Comparison of ENCODE assay signal across 8 cellular contexts in genomic region chr5:138352722-138353549, GRCh38. TPM values are rescaled to one million over a fixed set of nuclear protein-coding genes. Genes with fewer than 3 reads are reported as not detected.
A peak's percentile ranks its signal among the peaks of the same experiment; 100 is the strongest.
DNase-seq lines count a peak whose midpoint lies in the region; ATAC-seq and TF ChIP-seq lines count a peak whose summit lies in the region.

No MANE protein-coding gene starts in this region.

- H3K9me3 ChIP-seq in IMR-90 (ENCODE audit: control insufficient read depth, insufficient read depth, low read length) (peaks cover 4% of the 10 kb centered on the region), iPS-15b (ENCODE audit: control insufficient read depth, insufficient read depth, low read length) (peaks cover 3% of the 10 kb centered on the region), skeletal muscle tissue (ENCODE audit: control insufficient read depth in 3 of 3, low read length in 3 of 3) (peaks cover 0 to 3% (median 0%) of the 10 kb centered on the region in 3 donors)

- peak overlapping the region; percentile 73 for H3K4me3 ChIP-seq in IMR-90 (ENCODE audit: insufficient read depth, low read depth, low read length)
- H3K4me3 ChIP-seq in iPS-15b (ENCODE audit: low read depth, low read length) = peak overlapping the region; percentile 95
- H3K4me3 ChIP-seq in skeletal muscle tissue (ENCODE audit: low read length in 3 of 3) = peak overlapping the region; percentile 85 to 92 (median 85)

- TF ChIP-seq RAD21 in IMR-90 (IDR thresholded peaks at IDR 0.05; ENCODE audit: low read length) = no peak

- H3K18ac ChIP-seq in IMR-90 (ENCODE audit: low read depth, low read length) = peak overlapping the region; percentile 3; the same call in 1 of the 2 replicates

- peak overlapping the region; percentile 46 for H4K5ac ChIP-seq in IMR-90 (ENCODE audit: low read depth, low read length)

- peak overlapping the region; percentile 90 for H3K23ac ChIP-seq in IMR-90 (ENCODE audit: low read depth, low read length)

- no TSS peak for BruUV-seq in IMR-90 (replicated peaks; lab: Mats Ljungman, UMichigan)

- H2BK15ac ChIP-seq in IMR-90 (ENCODE audit: low read depth, low read length) = no peak overlapping the region

- dilution Hi-C loops in IMR-90 (cut with HindIII; ENCODE audit: low sequenced_read_pairs, unreplicated experiment) = no loop called here

- CTCF ChIA-PET in IMR-90 (lab: Yijun Ruan, JAX) = interaction anchor here (0.8 to 2.8 kb wide), 12 partner anchors 11 to 1009 kb away, joined by 3 to 24 read pairs (median 5); partner anchors contain the start of gene CDC25C

- H3K14ac ChIP-seq in IMR-90 (replicated peaks; ENCODE audit: low read depth, low read length) = peak overlapping the region; percentile 53

- H3K4me1 ChIP-seq in IMR-90 (ENCODE audit: control insufficient read depth, insufficient read depth, low read length) = peaks cover 2% of the 10 kb centered on the region; the same call in 1 of the 2 replicates
- H3K4me1 ChIP-seq in iPS-15b (ENCODE audit: control insufficient read depth, insufficient read depth, low read length) = peaks cover 4% of the 10 kb centered on the region
- peaks cover 17 to 52% (median 39%) of the 10 kb centered on the region in 3 donors for H3K4me1 ChIP-seq in skeletal muscle tissue (ENCODE audit: control insufficient read depth in 3 of 3, insufficient read depth in 3 of 3, low read length in 3 of 3)

- POLR2A ChIA-PET in IMR-90 (lab: Charles Lee; ENCODE audit: unreplicated experiment) = interaction anchor here (1.0 kb wide), 1 partner anchor 15 kb away, joined by 5 read pairs; the partner anchor contains the start of gene FAM53C

- H2AK5ac ChIP-seq in IMR-90 (ENCODE audit: low read depth, low read length) = no peak overlapping the region; the same call in 1 of the 2 replicates

- H3K9ac ChIP-seq in IMR-90 (ENCODE audit: low read depth, low read length) = peak overlapping the region; percentile 76
- H3K9ac ChIP-seq in iPS-15b (ENCODE audit: low read depth, low read length) = peak overlapping the region; percentile 91
- peak overlapping the region; percentile 88 to 96 (median 93) for H3K9ac ChIP-seq in skeletal muscle tissue (ENCODE audit: low read depth in 1 of 3, low read length in 3 of 3)

- TF ChIP-seq POLR2A in IMR-90 (IDR thresholded peaks at IDR 0.05; ENCODE audit: low read depth, low read length) = peak; percentile 31

- peak overlapping the region in 1 of 2 experiments; percentile 61; a peak in 1 of 4 replicates for H4K8ac ChIP-seq in IMR-90 (ENCODE audit: low read depth in 2 of 2, low read length in 2 of 2)

- TF ChIP-seq CTCF in IMR-90 (conservative IDR thresholded peaks at IDR 0.05; ENCODE audit: low read depth, low read length) = peak; percentile 28; the same call in 1 of the 2 replicates

- peak overlapping the region; percentile 78 for H3K27ac ChIP-seq in IMR-90 (ENCODE audit: insufficient read depth, low read length)
- peak overlapping the region; percentile 89 for H3K27ac ChIP-seq in skeletal muscle tissue (ENCODE audit: low read depth, low read length)

- ATAC-seq in GM21515 (IDR thresholded peaks at IDR 0.05; ENCODE audit: unreplicated experiment) = peak; percentile 40
- ATAC-seq in IMR-90 (ENCODE audit: low read depth) = peak; percentile 53

- H3K4me2 ChIP-seq in IMR-90 (ENCODE audit: low read depth, low read length) = peak overlapping the region; percentile 89

- peak overlapping the region; percentile 82 for H2AFZ ChIP-seq in IMR-90 (replicated peaks; ENCODE audit: low read length, poor library complexity)

- H3K27me3 ChIP-seq in IMR-90 (ENCODE audit: control insufficient read depth, insufficient read depth, low read length) = no peaks in the 10 kb centered on the region
- no peaks in the 10 kb centered on the region for H3K27me3 ChIP-seq in iPS-15b (ENCODE audit: control insufficient read depth, insufficient read depth, low read length)
- H3K27me3 ChIP-seq in skeletal muscle tissue (ENCODE audit: control insufficient read depth in 3 of 3, insufficient read depth in 3 of 3, low read length in 3 of 3) = no peaks in the 10 kb centered on the region

- peak overlapping the region; percentile 86 for H2BK5ac ChIP-seq in IMR-90 (ENCODE audit: low read depth, low read length, poor library complexity, severe bottlenecking)

- DNase-seq in EH (ENCODE audit: low read depth) (peak; percentile 73), IMR-90 (peak; percentile 47), T-helper 9 cell (peak; percentile 77), astrocyte of the hippocampus (ENCODE audit: low read depth, low spot score) (peak; percentile 75), SHP77 treated with DMSO at 0.1 percent for 48 hours (lab: John Stamatoyannopoulos, UW) (no peak)

- H3K79me1 ChIP-seq in IMR-90 (ENCODE audit: low read depth in 1 of 2, low read length in 2 of 2) = peaks cover 6 to 33% of the 10 kb centered on the region in 2 experiments; a peak in 3 of 4 replicates

- H2BK20ac ChIP-seq in IMR-90 (ENCODE audit: low read depth, low read length) = no peak overlapping the region

- peaks cover 33% of the 10 kb centered on the region for H4K20me1 ChIP-seq in IMR-90 (ENCODE audit: insufficient read depth, low read length)

- peak overlapping the region; percentile 32; the same call in 1 of the 2 replicates for H2BK120ac ChIP-seq in IMR-90 (ENCODE audit: low read depth, low read length)

- intact Hi-C loops in IMR-90 (cut with micrococcal nuclease) = no loop called here

- peaks cover 5% of the 10 kb centered on the region; the same call in 1 of the 2 replicates for H3K9me1 ChIP-seq in IMR-90 (ENCODE audit: insufficient read depth, low read length)

- H4K91ac ChIP-seq in IMR-90 (ENCODE audit: insufficient read depth, low read depth, low read length) = peak overlapping the region; percentile 21; the same call in 1 of the 2 replicates

- WGBS in IMR-90 (ENCODE audit: extremely low coverage in 2 of 2, insufficient read length in 1 of 2), 2 experiments = 0% methylated on average over 39 of the region's 88 CpGs; no CpG with 5 or more reads in 1 of the 2 experiments

- H3K36me3 ChIP-seq in IMR-90 (ENCODE audit: control insufficient read depth, insufficient read depth, low read length) = peaks cover 14% of the 10 kb centered on the region
- H3K36me3 ChIP-seq in iPS-15b (ENCODE audit: control insufficient read depth, insufficient read depth, low read length) = peaks cover 2% of the 10 kb centered on the region
- peaks cover 7 to 11% (median 9%) of the 10 kb centered on the region in 3 donors for H3K36me3 ChIP-seq in skeletal muscle tissue (ENCODE audit: control insufficient read depth in 3 of 3, insufficient read depth in 3 of 3, low read length in 3 of 3)

- in situ Hi-C loops in IMR-90 (cut with MboI; ENCODE audit: low sequenced_read_pairs) = no loop called here

- peak overlapping the region; percentile 93 for H2AK9ac ChIP-seq in IMR-90 (replicated peaks; ENCODE audit: low read depth, low read length, poor library complexity)

- peak overlapping the region; percentile 55 for H3K4ac ChIP-seq in IMR-90 (ENCODE audit: low read depth, low read length)

- peak overlapping the region; percentile 67 for H3K56ac ChIP-seq in IMR-90 (ENCODE audit: extremely low read depth, insufficient read depth, low read length)

TF ChIP-seq in IMR-90, 13 proteins besides CTCF, POLR2A, EP300 and RAD21:
- TF ChIP-seq CHD1 (IDR thresholded peaks at IDR 0.05; ENCODE audit: low read depth, low read length) (no peak), NFE2L2 (IDR thresholded peaks at IDR 0.05; ENCODE audit: low read depth, low read length) (no peak)
- TF ChIP-seq, protein P1, sequence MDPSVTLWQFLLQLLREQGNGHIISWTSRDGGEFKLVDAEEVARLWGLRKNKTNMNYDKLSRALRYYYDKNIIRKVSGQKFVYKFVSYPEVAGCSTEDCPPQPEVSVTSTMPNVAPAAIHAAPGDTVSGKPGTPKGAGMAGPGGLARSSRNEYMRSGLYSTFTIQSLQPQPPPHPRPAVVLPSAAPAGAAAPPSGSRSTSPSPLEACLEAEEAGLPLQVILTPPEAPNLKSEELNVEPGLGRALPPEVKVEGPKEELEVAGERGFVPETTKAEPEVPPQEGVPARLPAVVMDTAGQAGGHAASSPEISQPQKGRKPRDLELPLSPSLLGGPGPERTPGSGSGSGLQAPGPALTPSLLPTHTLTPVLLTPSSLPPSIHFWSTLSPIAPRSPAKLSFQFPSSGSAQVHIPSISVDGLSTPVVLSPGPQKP (IDR thresholded peaks at IDR 0.05; ENCODE audit: borderline replicate concordance, low read depth, low read length) = no peak

RNA-seq across cellular contexts. Expression of gene KDM3B, which starts 0.5 kb away (rescaled TPM):
- total RNA-seq in IMR-90 (2012; rRNA removed) = 35.8 and 36.7 TPM in 2 replicates
- 17.1 and 19.4 TPM in 2 replicates for polyA plus RNA-seq in IMR-90 (2012; rRNA removed)
- 5.8 and 7.3 TPM in 2 replicates for polyA plus RNA-seq in IMR-90 (2012; cell fraction: cytosol; rRNA removed)
- 8.0 and 37.0 TPM in 2 replicates for polyA plus RNA-seq in IMR-90 (2012; cell fraction: nucleus; rRNA removed; ENCODE audit: low replicate concordance)
- 75.2 TPM for total RNA-seq in skeletal muscle tissue

RNA-seq across cellular contexts. Expression of gene FAM53C, which starts 14.9 kb away (rescaled TPM):
- total RNA-seq in IMR-90 (2012; rRNA removed) (21.5 and 23.1 TPM in 2 replicates), skeletal muscle tissue (17.2 TPM)
- 25.6 and 27.5 TPM in 2 replicates for polyA plus RNA-seq in IMR-90 (2012; rRNA removed)
- 11.1 and 15.5 TPM in 2 replicates for polyA plus RNA-seq in IMR-90 (2012; cell fraction: cytosol; rRNA removed)
- polyA plus RNA-seq in IMR-90 (2012; cell fraction: nucleus; rRNA removed; ENCODE audit: low replicate concordance) = 28.5 and 38.9 TPM in 2 replicates

RNA-seq across cellular contexts. Expression of gene CDC25C, which starts 21.3 kb away (rescaled TPM):
- total RNA-seq in IMR-90 (2012; rRNA removed) (7.5 and 8.2 TPM in 2 replicates), skeletal muscle tissue (3.7 TPM)
- polyA plus RNA-seq in IMR-90 (2012; rRNA removed) = 6.9 and 7.3 TPM in 2 replicates
- polyA plus RNA-seq in IMR-90 (2012; cell fraction: cytosol; rRNA removed) = 1.3 and 4.8 TPM in 2 replicates
- 1.7 and 3.6 TPM in 2 replicates for polyA plus RNA-seq in IMR-90 (2012; cell fraction: nucleus; rRNA removed; ENCODE audit: low replicate concordance)
